In the genomic region with DNA sequence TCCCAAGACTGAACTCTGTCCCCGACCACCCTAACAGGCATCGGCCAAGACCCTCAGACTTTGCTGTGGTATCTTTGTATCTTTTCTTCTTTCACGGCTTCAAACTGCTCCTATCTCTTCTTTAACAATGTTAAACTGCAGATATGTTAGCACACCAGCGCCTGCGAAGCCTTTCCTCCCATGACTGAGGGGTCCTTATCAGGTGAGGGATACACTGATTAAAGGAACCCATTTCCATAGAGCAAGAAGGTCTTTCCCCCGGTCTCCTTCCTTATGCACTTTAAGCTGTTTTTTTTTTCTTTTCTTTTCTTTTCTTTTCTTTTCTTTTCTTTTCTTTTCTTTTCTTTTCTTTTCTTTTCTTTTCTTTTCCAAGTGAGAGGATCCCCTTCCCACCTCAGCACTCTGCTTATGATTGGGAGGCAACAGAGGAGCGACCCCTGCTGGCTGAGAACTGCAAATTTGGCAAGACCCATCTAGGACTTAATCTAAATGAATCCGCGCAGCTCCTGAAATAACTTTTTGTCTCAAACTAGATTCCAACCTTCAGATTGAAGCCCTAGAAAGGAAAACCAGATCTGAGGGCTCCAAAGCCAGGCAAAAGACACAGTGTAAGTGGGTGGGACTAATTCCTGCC, we compare ENCODE assay signal across 8 cellular contexts.
DNase-seq lines count a peak whose midpoint lies in the region; ATAC-seq and TF ChIP-seq lines count a peak whose summit lies in the region.

No MANE protein-coding gene starts in this region.

- H3K4me3 ChIP-seq in astrocyte of the cerebellum (ENCODE audit: low read depth, low read length) (no peak overlapping the region), left lung (no peak overlapping the region), gastrocnemius medialis (no peak overlapping the region)

- H3K27ac ChIP-seq in left lung (no peak overlapping the region), gastrocnemius medialis (no peak overlapping the region)

- H3K9me3 ChIP-seq in left lung: peaks cover 0 to 5% of the 10 kb centered on the region in 2 donors
- H3K9me3 ChIP-seq in gastrocnemius medialis: no peaks in the 10 kb centered on the region

- no peaks in the 10 kb centered on the region for H3K27me3 ChIP-seq in left lung
- H3K27me3 ChIP-seq in gastrocnemius medialis: no peaks in the 10 kb centered on the region

- DNase-seq in COLO668 (lab: John Stamatoyannopoulos, UW; ENCODE audit: unreplicated experiment) (peak; percentile 51), HS-27A (ENCODE audit: low read depth) (peak; percentile 9), astrocyte of the cerebellum (ENCODE audit: low read depth) (no peak), left lung (no peak), 8988T (no peak), gastrocnemius medialis (no peak)

- intact Hi-C loops in left lung (cut with DNase I) (no loop called here), gastrocnemius medialis (cut with DNase I; ENCODE audit: low total_unique reads) (no loop called here)

- H3K4me1 ChIP-seq in left lung (peaks cover 0 to 7% of the 10 kb centered on the region in 2 donors), gastrocnemius medialis (no peaks in the 10 kb centered on the region)

- peak; percentile 34 for ATAC-seq in left lung
- no peak for ATAC-seq in gastrocnemius medialis
- ATAC-seq in HG02588 (IDR thresholded peaks at IDR 0.05; ENCODE audit: unreplicated experiment): no peak
- no peak for ATAC-seq in HG03565 (IDR thresholded peaks at IDR 0.05; ENCODE audit: unreplicated experiment)

- H3K36me3 ChIP-seq in left lung (no peaks in the 10 kb centered on the region), gastrocnemius medialis (no peaks in the 10 kb centered on the region)

- in situ Hi-C loops in astrocyte of the cerebellum (cut with HindIII; ENCODE audit: low sequenced_read_pairs) (no loop called here), gastrocnemius medialis (cut with MboI; ENCODE audit: low sequenced_read_pairs in 4 of 4) (no loop called here)

- TF ChIP-seq POLR2A in gastrocnemius medialis (IDR thresholded peaks at IDR 0.05): no peak

- TF ChIP-seq CTCF in astrocyte of the cerebellum (IDR thresholded peaks at IDR 0.05; ENCODE audit: low read depth, low read length, missing control alignments) (peak; percentile 50), left lung (IDR thresholded peaks at IDR 0.05) (peak; percentile 22 to 27), gastrocnemius medialis (IDR thresholded peaks at IDR 0.05 in 4 of 5, conservative IDR thresholded peaks at IDR 0.05 in 1 of 5) (no peak)

Comparison
In these comparisons a context has a peak if more than half of its experiments do, and no peak if none do; other contexts are left out.
1. DNase-seq: peak in COLO668 (single experiment) and HS-27A (single experiment); none in astrocyte of the cerebellum (single experiment), left lung (0 of 2), 8988T (single experiment) and gastrocnemius medialis (0 of 2).
2. CTCF ChIP-seq: peak in astrocyte of the cerebellum (single experiment) and left lung (2 of 2); none in gastrocnemius medialis (0 of 5).